Comparison of ENCODE assay signal across 8 cellular contexts in the genomic region with DNA sequence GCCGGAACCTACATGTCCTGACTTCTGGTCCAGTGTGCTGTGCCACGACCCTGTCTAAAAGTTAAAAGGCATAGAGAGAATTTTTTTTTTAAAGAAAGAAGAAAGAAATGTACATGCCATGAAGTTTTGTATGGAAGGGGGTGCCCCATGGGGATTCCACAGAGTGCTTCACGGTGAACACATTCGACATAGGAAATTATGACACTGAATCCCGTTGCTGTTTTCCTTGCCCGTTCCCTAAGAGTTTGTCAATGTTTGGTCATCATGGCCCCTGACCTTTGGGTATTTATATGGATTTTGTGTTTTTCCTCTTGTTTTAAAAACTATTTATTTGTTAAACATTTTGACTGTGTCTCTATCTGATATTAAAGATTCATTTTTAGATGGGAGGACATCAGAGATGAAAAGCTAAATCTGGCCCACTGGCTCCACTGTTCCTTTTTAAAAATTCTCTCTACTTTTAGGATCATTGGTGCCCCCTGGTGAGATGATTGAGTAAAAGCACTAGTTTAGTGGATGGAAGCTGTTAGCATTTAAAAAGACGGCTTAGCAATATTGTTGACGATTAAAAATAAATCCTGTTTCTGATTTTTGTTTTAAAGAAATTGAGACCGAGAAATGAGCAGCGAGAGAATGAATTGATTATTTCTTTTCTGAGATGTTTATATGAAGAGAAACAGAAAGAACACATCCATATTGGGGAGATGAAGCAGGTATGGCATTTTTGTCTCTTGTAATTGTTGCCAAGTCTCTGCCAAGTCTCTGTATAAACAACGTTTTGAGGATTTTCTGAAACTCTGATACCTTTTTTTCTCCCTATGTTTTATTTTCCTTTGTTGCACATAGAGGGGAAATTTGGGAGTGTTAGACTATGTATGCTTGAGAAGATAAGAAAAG.
DNase-seq lines count a peak whose midpoint lies in the region; ATAC-seq and TF ChIP-seq lines count a peak whose summit lies in the region.

No MANE protein-coding gene starts in this region.

- no peaks in the 10 kb centered on the region; the same call in 1 of the 2 replicates for H3K36me3 ChIP-seq in PC-3 (ENCODE audit: low read depth, low read length)
- peaks cover 26% of the 10 kb centered on the region for H3K36me3 ChIP-seq in lower lobe of right lung
- no peaks in the 10 kb centered on the region for H3K36me3 ChIP-seq in aorta (ENCODE audit: control insufficient read depth in 1 of 2, insufficient read depth in 2 of 2, low read length in 1 of 2)

- ATAC-seq in PC-3 (peak; percentile 63), lower lobe of right lung (peak; percentile 50 to 70), aorta (ENCODE audit: low FRiP score) (peak; percentile 85), HG03520 (IDR thresholded peaks at IDR 0.05; ENCODE audit: unreplicated experiment) (no peak)

- no peaks in the 10 kb centered on the region for H3K9me2 ChIP-seq in PC-3 (replicated peaks; ENCODE audit: low read length)

- H3K4me3 ChIP-seq in Jurkat, Clone E6-1 (ENCODE audit: low read length) = no peak overlapping the region
- H3K4me3 ChIP-seq in PC-3 (ENCODE audit: low read length) (no peak overlapping the region), choroid plexus epithelial cell (ENCODE audit: low read depth, low read length) (no peak overlapping the region), lower lobe of right lung (no peak overlapping the region), aorta (ENCODE audit: low read length in 2 of 2) (no peak overlapping the region)

- H3K27ac ChIP-seq in PC-3 (ENCODE audit: low read length) (no peak overlapping the region), lower lobe of right lung (no peak overlapping the region), aorta (ENCODE audit: low read depth in 1 of 2, low read length in 2 of 2) (no peak overlapping the region)

- H3F3A ChIP-seq in PC-3 (ENCODE audit: low read length, unreplicated experiment) = no peaks in the 10 kb centered on the region

- no TSS peak for BruUV-seq in PC-3 (replicated peaks; lab: Mats Ljungman, UMichigan)

- TF ChIP-seq CTCF in PC-3 (conservative IDR thresholded peaks at IDR 0.05; ENCODE audit: low read depth, low read length) (peak; percentile 71), choroid plexus epithelial cell (conservative IDR thresholded peaks at IDR 0.05; ENCODE audit: low read depth, low read length) (peak; percentile 72), lower lobe of right lung (IDR thresholded peaks at IDR 0.05) (peak; percentile 78)

- H4K20me1 ChIP-seq in PC-3 (ENCODE audit: low read length) = no peaks in the 10 kb centered on the region

- CTCF ChIA-PET in PC-3 (lab: Charles Lee) = interaction anchor here (0.6 to 1.6 kb wide), 6 partner anchors 57 to 233 kb away, joined by 3 to 6 read pairs (median 4); no protein-coding TSS in a partner anchor

- no peak overlapping the region for H3K4me2 ChIP-seq in PC-3 (ENCODE audit: low read length)

- DNase-seq in activated gamma-delta T cell treated with Interleukin-2 at 50 U/mL for 16 hours = peak; percentile 32
- DNase-seq in activated gamma-delta T cell (lab: John Stamatoyannopoulos, UW) = no peak
- DNase-seq in Jurkat, Clone E6-1 (ENCODE audit: low read depth, low spot score) = peak; percentile 49
- DNase-seq in PC-3 = peak; percentile 67
- DNase-seq in choroid plexus epithelial cell (ENCODE audit: low read depth) = peak; percentile 84
- DNase-seq in lower lobe of right lung = no peak
- no peak for DNase-seq in aorta

- H2AFZ ChIP-seq in PC-3 (ENCODE audit: low read length) = no peak overlapping the region

- POLR2A ChIA-PET in PC-3 (lab: Charles Lee; ENCODE audit: unreplicated experiment) = interaction anchor here (0.6 kb wide), 1 partner anchor 144 kb away, joined by 3 read pairs; no protein-coding TSS in a partner anchor

- H3K9me3 ChIP-seq in PC-3 (ENCODE audit: low read length) (no peaks in the 10 kb centered on the region), lower lobe of right lung (no peaks in the 10 kb centered on the region), aorta (ENCODE audit: control insufficient read depth, low read length) (no peaks in the 10 kb centered on the region)

- 47 to 50% methylated on average over 11 of the region's 11 CpGs for WGBS in aorta, 2 donors

- H3K9ac ChIP-seq in PC-3 (ENCODE audit: low read length) = no peak overlapping the region

- H3K27me3 ChIP-seq in PC-3 (ENCODE audit: low read length) (no peaks in the 10 kb centered on the region), lower lobe of right lung (ENCODE audit: low read depth) (no peaks in the 10 kb centered on the region), aorta (ENCODE audit: control insufficient read depth in 1 of 2, insufficient read depth in 2 of 2, low read length in 1 of 2) (no peaks in the 10 kb centered on the region)

- H3K4me1 ChIP-seq in PC-3 (ENCODE audit: insufficient read depth, low read length) (peaks cover 2% of the 10 kb centered on the region; the same call in 1 of the 2 replicates), lower lobe of right lung (no peaks in the 10 kb centered on the region), aorta (ENCODE audit: control insufficient read depth in 1 of 2, insufficient read depth in 2 of 2, low read length in 2 of 2) (no peaks in the 10 kb centered on the region)

- H3K79me2 ChIP-seq in PC-3 (ENCODE audit: low read length) = no peaks in the 10 kb centered on the region

- intact Hi-C loops in PC-3 (cut with micrococcal nuclease) (loop anchor here (1.0 to 5.0 kb wide), 5 partner anchors 58 to 233 kb away; a partner anchor contains a TSS), lower lobe of right lung (cut with DNase I) (no loop called here), aorta (cut with DNase I) (loop anchor here (2.0 to 10.0 kb wide), 9 partner anchors 52 to 430 kb away; a partner anchor contains a TSS)

Comparison
In these comparisons a context has a peak if more than half of its experiments do, and no peak if none do; other contexts are left out.
1. DNase-seq: peak in activated gamma-delta T cell treated with Interleukin-2 at 50 U/mL for 16 hours (single experiment), Jurkat, Clone E6-1 (single experiment), PC-3 (single experiment) and choroid plexus epithelial cell (single experiment); none in activated gamma-delta T cell (single experiment), lower lobe of right lung (single experiment) and aorta (0 of 2).
2. Peak in every context shown above with its lines, with median percentiles within 50 percentile points of each other: CTCF ChIP-seq.